ENCODE assay signal across 1 cellular context in the genomic region with DNA sequence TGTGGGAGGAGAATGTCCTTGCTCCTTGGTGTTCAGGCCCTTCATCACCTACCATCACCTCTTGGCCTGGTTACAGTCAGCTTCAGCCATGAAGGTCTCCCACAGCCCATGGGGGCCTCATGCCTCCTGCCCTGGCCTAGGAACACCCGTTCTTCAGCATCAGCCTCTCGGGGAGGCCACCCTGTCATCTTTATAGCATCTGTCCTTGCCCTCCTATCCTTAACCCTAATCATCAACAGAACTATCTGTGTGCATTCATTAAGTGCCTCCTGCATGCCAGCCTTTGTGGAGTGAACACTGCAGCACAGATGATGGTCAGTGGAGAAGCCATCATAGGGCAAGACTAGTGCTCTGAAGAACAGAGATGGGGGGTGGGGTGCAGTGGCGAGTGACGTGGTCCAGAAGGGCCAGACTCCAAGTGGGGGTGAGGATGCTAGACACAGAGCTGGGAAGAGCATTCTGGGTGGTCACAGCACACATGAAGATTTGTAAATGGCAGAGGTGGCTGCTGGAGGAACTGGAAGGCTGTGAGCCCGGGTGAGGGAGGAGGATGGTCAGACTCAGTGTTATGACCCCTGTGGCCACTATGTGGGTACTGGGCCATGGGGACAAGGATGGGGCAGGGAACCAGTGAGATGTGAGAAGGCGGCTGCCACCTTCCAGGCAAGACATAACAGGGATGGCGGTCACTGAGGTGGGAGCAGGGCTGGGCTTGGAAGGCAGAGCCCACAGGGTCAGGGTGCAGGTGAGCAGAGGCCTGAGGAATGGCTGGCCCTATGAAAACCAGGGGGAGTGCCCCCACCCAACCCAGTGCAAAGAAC.
TF ChIP-seq lines count a peak whose summit lies in the region.

No MANE protein-coding gene starts in this region.

TF ChIP-seq in GM12878, 131 proteins besides CTCF, POLR2A, EP300 and RAD21:
- TF ChIP-seq, protein P1, sequence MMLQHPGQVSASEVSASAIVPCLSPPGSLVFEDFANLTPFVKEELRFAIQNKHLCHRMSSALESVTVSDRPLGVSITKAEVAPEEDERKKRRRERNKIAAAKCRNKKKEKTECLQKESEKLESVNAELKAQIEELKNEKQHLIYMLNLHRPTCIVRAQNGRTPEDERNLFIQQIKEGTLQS (IDR thresholded peaks at IDR 0.05; ENCODE audit: borderline replicate concordance, extremely low read depth, low read depth, low read length): no peak
- TF ChIP-seq, protein P2, sequence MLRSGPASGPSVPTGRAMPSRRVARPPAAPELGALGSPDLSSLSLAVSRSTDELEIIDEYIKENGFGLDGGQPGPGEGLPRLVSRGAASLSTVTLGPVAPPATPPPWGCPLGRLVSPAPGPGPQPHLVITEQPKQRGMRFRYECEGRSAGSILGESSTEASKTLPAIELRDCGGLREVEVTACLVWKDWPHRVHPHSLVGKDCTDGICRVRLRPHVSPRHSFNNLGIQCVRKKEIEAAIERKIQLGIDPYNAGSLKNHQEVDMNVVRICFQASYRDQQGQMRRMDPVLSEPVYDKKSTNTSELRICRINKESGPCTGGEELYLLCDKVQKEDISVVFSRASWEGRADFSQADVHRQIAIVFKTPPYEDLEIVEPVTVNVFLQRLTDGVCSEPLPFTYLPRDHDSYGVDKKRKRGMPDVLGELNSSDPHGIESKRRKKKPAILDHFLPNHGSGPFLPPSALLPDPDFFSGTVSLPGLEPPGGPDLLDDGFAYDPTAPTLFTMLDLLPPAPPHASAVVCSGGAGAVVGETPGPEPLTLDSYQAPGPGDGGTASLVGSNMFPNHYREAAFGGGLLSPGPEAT (IDR thresholded peaks at IDR 0.05; ENCODE audit: low read depth): no peak
- TF ChIP-seq KDM1A (IDR thresholded peaks at IDR 0.05; ENCODE audit: borderline replicate concordance) (no peak), KLF5 (IDR thresholded peaks at IDR 0.05; ENCODE audit: partially characterized antibody) (no peak), ZZZ3 (IDR thresholded peaks at IDR 0.05; ENCODE audit: control insufficient read depth, insufficient read length, low read depth) (no peak), FOS (IDR thresholded peaks at IDR 0.05; ENCODE audit: borderline replicate concordance, extremely low read depth, insufficient read length) (no peak), TCF12 (IDR thresholded peaks at IDR 0.05; ENCODE audit: low read depth, low read length) (no peak), TAF1 (IDR thresholded peaks at IDR 0.05; ENCODE audit: borderline replicate concordance, low read depth, low read length) (no peak), CHD4 (IDR thresholded peaks at IDR 0.05) (no peak), SMAD1 (IDR thresholded peaks at IDR 0.05; ENCODE audit: low read depth, partially characterized antibody) (no peak), ESRRA (IDR thresholded peaks at IDR 0.05; ENCODE audit: low read length) (no peak)
- TF ChIP-seq, protein P3, sequence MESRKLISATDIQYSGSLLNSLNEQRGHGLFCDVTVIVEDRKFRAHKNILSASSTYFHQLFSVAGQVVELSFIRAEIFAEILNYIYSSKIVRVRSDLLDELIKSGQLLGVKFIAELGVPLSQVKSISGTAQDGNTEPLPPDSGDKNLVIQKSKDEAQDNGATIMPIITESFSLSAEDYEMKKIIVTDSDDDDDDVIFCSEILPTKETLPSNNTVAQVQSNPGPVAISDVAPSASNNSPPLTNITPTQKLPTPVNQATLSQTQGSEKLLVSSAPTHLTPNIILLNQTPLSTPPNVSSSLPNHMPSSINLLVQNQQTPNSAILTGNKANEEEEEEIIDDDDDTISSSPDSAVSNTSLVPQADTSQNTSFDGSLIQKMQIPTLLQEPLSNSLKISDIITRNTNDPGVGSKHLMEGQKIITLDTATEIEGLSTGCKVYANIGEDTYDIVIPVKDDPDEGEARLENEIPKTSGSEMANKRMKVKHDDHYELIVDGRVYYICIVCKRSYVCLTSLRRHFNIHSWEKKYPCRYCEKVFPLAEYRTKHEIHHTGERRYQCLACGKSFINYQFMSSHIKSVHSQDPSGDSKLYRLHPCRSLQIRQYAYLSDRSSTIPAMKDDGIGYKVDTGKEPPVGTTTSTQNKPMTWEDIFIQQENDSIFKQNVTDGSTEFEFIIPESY (IDR thresholded peaks at IDR 0.05): no peak
